In the genomic region with DNA sequence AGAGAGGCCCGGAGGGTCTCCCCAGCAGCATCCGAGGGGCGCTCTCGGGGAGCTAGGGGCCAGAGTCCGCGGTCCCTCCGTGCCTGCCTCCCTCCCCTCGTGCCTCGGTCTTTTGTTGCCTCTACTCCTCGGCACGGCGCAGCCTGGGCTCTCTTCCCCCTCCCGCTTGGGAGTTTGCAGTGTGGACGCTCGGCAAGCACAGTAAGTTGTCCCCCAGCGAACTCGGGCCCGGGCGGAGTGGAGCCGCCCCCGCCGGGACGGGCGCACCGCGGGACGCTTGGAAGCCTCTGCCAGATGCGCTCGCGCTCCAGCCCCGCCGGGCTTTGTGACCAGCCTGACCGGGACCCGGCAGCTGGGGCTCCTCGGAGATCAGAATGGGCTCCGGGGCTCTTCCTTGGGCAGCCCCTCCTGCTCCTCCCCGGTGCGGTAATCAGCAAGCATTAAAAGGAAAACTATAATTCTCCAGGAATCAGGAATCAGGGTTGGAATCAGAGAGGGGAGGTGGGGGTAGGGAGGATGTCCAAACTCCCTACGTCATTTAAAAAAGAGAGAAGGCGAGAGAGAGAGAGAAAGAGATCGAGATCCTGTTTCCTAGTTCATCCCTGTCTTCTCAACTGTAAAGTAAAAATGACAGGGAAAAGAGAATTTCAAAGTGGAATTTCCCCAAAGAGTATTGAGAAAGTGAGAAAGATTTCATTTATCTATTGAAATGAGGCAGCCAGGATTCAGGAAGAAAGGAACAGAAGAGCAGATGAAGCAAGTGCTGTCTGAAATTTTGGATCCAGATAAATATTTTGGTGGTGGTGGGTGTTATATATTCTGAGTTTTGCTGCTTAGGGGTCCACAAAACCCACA, we compare ENCODE assay signal across 8 cellular contexts. TPM values are rescaled to one million over a fixed set of nuclear protein-coding genes. Genes with fewer than 3 reads are reported as not detected.
A peak's percentile ranks its signal among the peaks of the same experiment; 100 is the strongest.
DNase-seq lines count a peak whose midpoint lies in the region; ATAC-seq and TF ChIP-seq lines count a peak whose summit lies in the region.

No MANE protein-coding gene starts in this region.

- TF ChIP-seq POLR2A in sigmoid colon (IDR thresholded peaks at IDR 0.05) = no peak

- DNase-seq in Right ventricle myocardium inferior (ENCODE audit: missing footprints) (no peak), cardiac septum (ENCODE audit: low spot score) (no peak), activated B cell treated with CpG ODN at 0.5 μM for 24 hours (peak; percentile 15), sigmoid colon (peak; percentile 74), activated gamma-delta T cell (lab: John Stamatoyannopoulos, UW) (no peak), AG08395 (ENCODE audit: low spot score) (no peak)

- H3K4me3 ChIP-seq in iPS-18a (ENCODE audit: low read length) (peak overlapping the region; percentile 78), sigmoid colon (peak overlapping the region; percentile 21 to 50 (median 44))

- intact Hi-C loops in Right ventricle myocardium inferior (cut with DNase I) (loop anchor here (10.0 kb wide), 1 partner anchor 249 kb away; no protein-coding TSS in a partner anchor), cardiac septum (cut with DNase I) (no loop called here), activated B cell treated with CpG ODN at 0.5 μM for 24 hours (cut with micrococcal nuclease) (loop anchor here (10.0 kb wide), 1 partner anchor 109 kb away; no protein-coding TSS in a partner anchor), sigmoid colon (cut with DNase I) (no loop called here)

- H3K4me1 Mint-ChIP-seq in activated B cell treated with CpG ODN at 0.5 μM for 24 hours = peaks cover 21% of the 10 kb centered on the region

- peak overlapping the region; percentile 84 for H3K9ac ChIP-seq in iPS-18a (ENCODE audit: low read length)

- POLR2A ChIA-PET in activated B cell treated with CpG ODN at 0.5 μM for 24 hours (lab: Charles Lee) = no interaction called here

- peak; percentile 55 for ATAC-seq in Right ventricle myocardium inferior
- no peak for ATAC-seq in activated B cell treated with CpG ODN at 0.5 μM for 24 hours (ENCODE audit: low read depth)
- ATAC-seq in GM18867 (IDR thresholded peaks at IDR 0.05; ENCODE audit: unreplicated experiment) = no peak

- CTCF ChIA-PET in activated B cell treated with CpG ODN at 0.5 μM for 24 hours (lab: Charles Lee) = no interaction called here

- H3K4me1 ChIP-seq in iPS-18a (ENCODE audit: control insufficient read depth, low read depth, low read length) (peaks cover 27% of the 10 kb centered on the region), sigmoid colon (peaks cover 0 to 23% (median 21%) of the 10 kb centered on the region in 4 donors)

- no peak for TF ChIP-seq CTCF in activated B cell treated with CpG ODN at 0.5 μM for 24 hours (IDR thresholded peaks at IDR 0.05)
- no peak for TF ChIP-seq CTCF in sigmoid colon (IDR thresholded peaks at IDR 0.05)

- peaks cover 45% of the 10 kb centered on the region for H3K27me3 ChIP-seq in iPS-18a (ENCODE audit: control insufficient read depth, insufficient read depth, low read length)
- peaks cover 21 to 90% (median 35%) of the 10 kb centered on the region in 3 donors for H3K27me3 ChIP-seq in sigmoid colon

- no peaks in the 10 kb centered on the region for H3K9me3 Mint-ChIP-seq in activated B cell treated with CpG ODN at 0.5 μM for 24 hours

- H3K27ac Mint-ChIP-seq in activated B cell treated with CpG ODN at 0.5 μM for 24 hours = no peak overlapping the region

- H3K36me3 Mint-ChIP-seq in activated B cell treated with CpG ODN at 0.5 μM for 24 hours (ENCODE audit: low read depth) = no peaks in the 10 kb centered on the region

- 3% methylated on average over 41 of the region's 41 CpGs for WGBS in sigmoid colon, 2 donors

- no peaks in the 10 kb centered on the region for H3K36me3 ChIP-seq in iPS-18a (ENCODE audit: control insufficient read depth, low read depth, low read length)
- no peaks in the 10 kb centered on the region for H3K36me3 ChIP-seq in sigmoid colon

- no peak for TF ChIP-seq EP300 in sigmoid colon (IDR thresholded peaks at IDR 0.05)

- H3K9me3 ChIP-seq in iPS-18a (ENCODE audit: control insufficient read depth, low read depth, low read length) (no peaks in the 10 kb centered on the region), sigmoid colon (no peaks in the 10 kb centered on the region)

- peaks cover 58% of the 10 kb centered on the region for H3K27me3 Mint-ChIP-seq in activated B cell treated with CpG ODN at 0.5 μM for 24 hours

- peak overlapping the region; percentile 25 for H3K4me3 Mint-ChIP-seq in activated B cell treated with CpG ODN at 0.5 μM for 24 hours

- H3K27ac ChIP-seq in iPS-18a (ENCODE audit: low read length) (peak overlapping the region; percentile 13), sigmoid colon (peak overlapping the region in 3 of 4 donors; percentile 52 to 65 (median 53))

RNA-seq across cellular contexts. Expression of a gene that starts 0.8 kb away (rescaled TPM):
- 0.95 TPM for total RNA-seq in Right ventricle myocardium inferior
- total RNA-seq in cardiac septum = 1.0 TPM
- not detected in 2 replicates for total RNA-seq in activated B cell treated with CpG ODN at 0.5 μM for 24 hours
- under 1 TPM; under 0.01 to 0.95 (median 0.61) TPM for total RNA-seq in sigmoid colon
- polyA plus RNA-seq in sigmoid colon = under 1 TPM in 1 of 3 donors, not detected in 2; 0.58 TPM

Comparison
In these comparisons a context has a peak if more than half of its experiments do, and no peak if none do; other contexts are left out.
1. intact Hi-C loops: an anchor here in Right ventricle myocardium inferior (10.0 kb wide) and activated B cell treated with CpG ODN at 0.5 μM for 24 hours (10.0 kb wide); none called in cardiac septum and sigmoid colon.
2. DNase-seq: peak in activated B cell treated with CpG ODN at 0.5 μM for 24 hours (single experiment) and sigmoid colon (single experiment); none in Right ventricle myocardium inferior (single experiment), cardiac septum (single experiment), activated gamma-delta T cell (single experiment) and AG08395 (single experiment).